1 cellular context compared by ENCODE assay signal in genomic region chr14:92632546-92633273, GRCh38.
TF ChIP-seq lines count a peak whose summit lies in the region.

No MANE protein-coding gene starts in this region.

TF ChIP-seq in IMR-90, 13 proteins besides CTCF, POLR2A, EP300 and RAD21 (continued from another document):
- TF ChIP-seq CHD1 (IDR thresholded peaks at IDR 0.05; ENCODE audit: low read depth, low read length) = no peak
- no peak for TF ChIP-seq BHLHE40 (IDR thresholded peaks at IDR 0.05; ENCODE audit: low read depth, low read length)
- no peak for TF ChIP-seq FOS (IDR thresholded peaks at IDR 0.05; ENCODE audit: low read depth, low read length)
- TF ChIP-seq RCOR1 (IDR thresholded peaks at IDR 0.05; ENCODE audit: insufficient replicate concordance, low read length) = no peak
- no peak for TF ChIP-seq USF2 (IDR thresholded peaks at IDR 0.05; ENCODE audit: low read depth, low read length)
- TF ChIP-seq NFE2L2 (IDR thresholded peaks at IDR 0.05; ENCODE audit: low read depth, low read length) = no peak
- no peak for TF ChIP-seq MAZ (IDR thresholded peaks at IDR 0.05; ENCODE audit: borderline replicate concordance, low read depth, low read length)
- no peak for TF ChIP-seq MXI1 (IDR thresholded peaks at IDR 0.05; ENCODE audit: borderline replicate concordance, low read depth, low read length)
